Comparison of ENCODE assay signal across 22 cellular contexts in the genomic region with DNA sequence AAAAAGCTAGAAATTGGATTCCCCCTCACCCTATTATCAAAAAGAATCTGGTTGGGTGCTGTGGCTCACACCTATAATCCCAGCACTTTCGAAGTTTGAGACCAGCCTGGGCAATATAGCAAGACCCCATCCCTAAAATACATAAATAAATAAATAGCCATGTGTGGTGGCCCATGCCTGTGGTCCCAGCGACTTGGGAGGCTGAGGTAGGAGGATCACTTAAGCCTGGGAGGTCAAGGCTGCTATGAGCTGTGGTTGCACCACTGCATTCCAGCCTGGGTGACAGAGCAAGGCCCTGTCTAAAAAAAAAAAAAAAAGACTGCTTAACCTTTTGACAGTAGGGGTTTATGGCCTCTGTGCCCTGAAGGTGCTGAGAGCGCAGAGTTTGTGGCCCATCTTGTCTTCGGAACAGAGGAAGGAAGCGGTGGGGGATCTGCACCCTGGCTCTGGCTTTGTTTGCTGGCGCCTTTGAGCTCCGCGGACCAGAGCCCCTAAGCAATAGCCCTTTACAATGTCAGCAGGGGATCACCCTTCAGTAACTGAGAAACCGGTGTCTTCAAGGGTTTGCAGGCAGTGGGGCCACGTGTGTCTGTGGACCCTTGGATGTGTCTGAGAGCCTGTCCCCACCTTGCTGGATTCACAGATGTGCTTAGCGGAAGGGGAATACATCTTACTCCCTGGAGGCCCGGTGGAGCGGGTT. TPM values are rescaled to one million over a fixed set of nuclear protein-coding genes. Genes with fewer than 3 reads are reported as not detected.
DNase-seq lines count a peak whose midpoint lies in the region; ATAC-seq and TF ChIP-seq lines count a peak whose summit lies in the region.
"Had no signal": no experiment of that assay in that cellular context is flagged by ENCODE, and none has a peak within 500 bp of the region (broad histone marks: within the 10 kb centered on the region; RNA-seq: fewer than 3 reads in every experiment).

No MANE protein-coding gene starts in this region.

- no peak overlapping the region for H3K9ac ChIP-seq in Loucy (ENCODE audit: low read depth, low read length, poor library complexity, severe bottlenecking)

- peaks cover 12% of the 10 kb centered on the region for H3K4me1 Mint-ChIP-seq in GM23338
- H3K4me1 Mint-ChIP-seq in activated naive CD8-positive, alpha-beta T cell treated with anti-CD3 and anti-CD28 coated beads, Interleukin-2, amount 10 ng/mL, durations not matched to agents 7 days and 5 days, result peaks cover 17% of the 10 kb centered on the region
- H3K4me1 Mint-ChIP-seq in stimulated activated naive CD8-positive, alpha-beta T cell treated with anti-CD3 and anti-CD28 coated beads, Interleukin-15, Interleukin-2, amounts not matched to agents 100 ng/mL and 50 ng/mL, for 24 hours (ENCODE audit: low read depth), result peaks cover 12% of the 10 kb centered on the region
- peaks cover 6% of the 10 kb centered on the region for H3K4me1 Mint-ChIP-seq in activated T-helper 1 cell treated with anti-CD3 and anti-CD28 coated beads, Interleukin-12 subunit alpha, Interleukin-12 subunit beta, Interleukin-2, Interleukin-4 antibody, amounts not matched to agents 30 ng/mL and 10 ng/mL and 1 ng/mL, durations not matched to agents 14 hours and 24 hours and 36 hours (ENCODE audit: low read depth)
- H3K4me1 Mint-ChIP-seq: activated CD4-positive, alpha-beta T cell treated with anti-CD3 and anti-CD28 coated beads for 36 hours had no signal

- no peaks in the 10 kb centered on the region for H3K9me3 ChIP-seq in Loucy (ENCODE audit: insufficient read depth, low read depth, low read length)
- no peaks in the 10 kb centered on the region for H3K9me3 ChIP-seq in effector memory CD4-positive, alpha-beta T cell (ENCODE audit: control insufficient read depth, low read length)
- H3K9me3 ChIP-seq: lower lobe of right lung, MG63, mucosa of descending colon, suprapubic skin had no signal

- ATAC-seq in GM23338 (peak; percentile 16; the same call in 2 of the 3 replicates), HG03045 (IDR thresholded peaks at IDR 0.05; ENCODE audit: unreplicated experiment) (no peak)
- peak; percentile 80 for ATAC-seq in activated naive CD8-positive, alpha-beta T cell treated with anti-CD3 and anti-CD28 coated beads, Interleukin-2, amount 10 ng/mL, durations not matched to agents 7 days and 5 days (ENCODE audit: low read depth)

- POLR2A ChIA-PET in activated naive CD8-positive, alpha-beta T cell treated with anti-CD3 and anti-CD28 coated beads, Interleukin-2, amount 10 ng/mL, durations not matched to agents 7 days and 5 days (lab: Charles Lee), result interaction anchor here (0.7 to 2.9 kb wide), 20 partner anchors 15 to 145 kb away, joined by 3 to 32 read pairs (median 8); partner anchors contain the start of genes CA6 and ENO1

- H3K36me3 Mint-ChIP-seq in GM23338 (ENCODE audit: low read depth), result no peaks in the 10 kb centered on the region
- H3K36me3 Mint-ChIP-seq in activated naive CD8-positive, alpha-beta T cell treated with anti-CD3 and anti-CD28 coated beads, Interleukin-2, amount 10 ng/mL, durations not matched to agents 7 days and 5 days, result no peaks in the 10 kb centered on the region
- no peaks in the 10 kb centered on the region for H3K36me3 Mint-ChIP-seq in stimulated activated naive CD8-positive, alpha-beta T cell treated with anti-CD3 and anti-CD28 coated beads, Interleukin-15, Interleukin-2, amounts not matched to agents 100 ng/mL and 50 ng/mL, for 24 hours (ENCODE audit: low read depth)
- no peaks in the 10 kb centered on the region for H3K36me3 Mint-ChIP-seq in activated T-helper 1 cell treated with anti-CD3 and anti-CD28 coated beads, Interleukin-12 subunit alpha, Interleukin-12 subunit beta, Interleukin-2, Interleukin-4 antibody, amounts not matched to agents 30 ng/mL and 10 ng/mL and 1 ng/mL, durations not matched to agents 14 hours and 24 hours and 36 hours (ENCODE audit: low read depth)

- H3K4me3 Mint-ChIP-seq in GM23338, result no peak overlapping the region
- peak overlapping the region; percentile 77 for H3K4me3 Mint-ChIP-seq in activated naive CD8-positive, alpha-beta T cell treated with anti-CD3 and anti-CD28 coated beads, Interleukin-2, amount 10 ng/mL, durations not matched to agents 7 days and 5 days
- H3K4me3 Mint-ChIP-seq in stimulated activated naive CD8-positive, alpha-beta T cell treated with anti-CD3 and anti-CD28 coated beads, Interleukin-15, Interleukin-2, amounts not matched to agents 100 ng/mL and 50 ng/mL, for 24 hours, result peak overlapping the region; percentile 48
- H3K4me3 Mint-ChIP-seq in activated T-helper 1 cell treated with anti-CD3 and anti-CD28 coated beads, Interleukin-12 subunit alpha, Interleukin-12 subunit beta, Interleukin-2, Interleukin-4 antibody, amounts not matched to agents 30 ng/mL and 10 ng/mL and 1 ng/mL, durations not matched to agents 14 hours and 24 hours and 36 hours, result no peak overlapping the region
- H3K4me3 Mint-ChIP-seq: activated CD4-positive, alpha-beta T cell treated with anti-CD3 and anti-CD28 coated beads for 36 hours; neural crest cell had no signal

- H3K27me3 ChIP-seq in GM23338 (ENCODE audit: insufficient read depth) (no peaks in the 10 kb centered on the region; the same call in 1 of the 2 replicates), Loucy (ENCODE audit: insufficient read depth, low read length, poor library complexity, severe bottlenecking) (no peaks in the 10 kb centered on the region)
- no peaks in the 10 kb centered on the region for H3K27me3 ChIP-seq in effector memory CD4-positive, alpha-beta T cell (replicated peaks; ENCODE audit: control insufficient read depth, insufficient read depth, low read length, poor library complexity, severe bottlenecking)
- H3K27me3 ChIP-seq: cardiac muscle cell, MG63, suprapubic skin had no signal

- no peaks in the 10 kb centered on the region for H3K9me2 ChIP-seq in GM23338 (ENCODE audit: insufficient read depth)
- no peaks in the 10 kb centered on the region for H3K9me2 ChIP-seq in Loucy (replicated peaks; ENCODE audit: low read depth, low read length)

- DNase-seq in GM23338 (ENCODE audit: low spot score), result no peak
- DNase-seq in activated naive CD8-positive, alpha-beta T cell treated with anti-CD3 and anti-CD28 coated beads, Interleukin-2, amount 10 ng/mL, durations not matched to agents 7 days and 5 days, result peak; percentile 53
- no peak for DNase-seq in effector memory CD4-positive, alpha-beta T cell
- DNase-seq in activated T-helper 1 cell treated with anti-CD3 and anti-CD28 coated beads, Interleukin-12 subunit alpha, Interleukin-12 subunit beta, Interleukin-2, Interleukin-4 antibody, amounts not matched to agents 30 ng/mL and 10 ng/mL and 1 ng/mL, durations not matched to agents 14 hours and 24 hours and 36 hours (ENCODE audit: low spot score), result no peak
- DNase-seq: NCI-H1436 treated with DMSO at 0.1 percent for 48 hours, NCI-H2171, NCI-H526 treated with DMSO at 0.1 percent for 48 hours had no signal

- intact Hi-C loops in activated T-helper 1 cell treated with anti-CD3 and anti-CD28 coated beads, Interleukin-12 subunit alpha, Interleukin-12 subunit beta, Interleukin-2, Interleukin-4 antibody, amounts not matched to agents 30 ng/mL and 10 ng/mL and 1 ng/mL, durations not matched to agents 14 hours and 24 hours and 36 hours (cut with micrococcal nuclease), result no loop called here

- H3K9me3 Mint-ChIP-seq in GM23338, result no peaks in the 10 kb centered on the region; the same call in 2 of the 3 replicates
- no peaks in the 10 kb centered on the region for H3K9me3 Mint-ChIP-seq in activated naive CD8-positive, alpha-beta T cell treated with anti-CD3 and anti-CD28 coated beads, Interleukin-2, amount 10 ng/mL, durations not matched to agents 7 days and 5 days
- H3K9me3 Mint-ChIP-seq in stimulated activated naive CD8-positive, alpha-beta T cell treated with anti-CD3 and anti-CD28 coated beads, Interleukin-15, Interleukin-2, amounts not matched to agents 100 ng/mL and 50 ng/mL, for 24 hours, result no peaks in the 10 kb centered on the region
- no peaks in the 10 kb centered on the region for H3K9me3 Mint-ChIP-seq in activated T-helper 1 cell treated with anti-CD3 and anti-CD28 coated beads, Interleukin-12 subunit alpha, Interleukin-12 subunit beta, Interleukin-2, Interleukin-4 antibody, amounts not matched to agents 30 ng/mL and 10 ng/mL and 1 ng/mL, durations not matched to agents 14 hours and 24 hours and 36 hours
- H3K9me3 Mint-ChIP-seq: neural crest cell had no signal

- H3K36me3 ChIP-seq in GM23338 (ENCODE audit: insufficient read depth) (no peaks in the 10 kb centered on the region), Loucy (ENCODE audit: insufficient read depth, low read length) (no peaks in the 10 kb centered on the region)
- H3K36me3 ChIP-seq in effector memory CD4-positive, alpha-beta T cell (ENCODE audit: control insufficient read depth, insufficient read depth, low read length), result no peaks in the 10 kb centered on the region
- H3K36me3 ChIP-seq: cardiac muscle cell, lower lobe of right lung, MG63, suprapubic skin had no signal

- H3F3A ChIP-seq in GM23338 (replicated peaks; ENCODE audit: low read depth) (no peaks in the 10 kb centered on the region), Loucy (ENCODE audit: low read depth) (no peaks in the 10 kb centered on the region)

- H3K27ac ChIP-seq in GM23338 (ENCODE audit: low read depth), result no peak overlapping the region
- no peak overlapping the region for H3K27ac ChIP-seq in effector memory CD4-positive, alpha-beta T cell (ENCODE audit: insufficient read depth, low read length, poor library complexity, severe bottlenecking)
- H3K27ac ChIP-seq: cardiac muscle cell, lower lobe of right lung, RWPE1, suprapubic skin had no signal

- no peak for TF ChIP-seq CTCF in GM23338 (conservative IDR thresholded peaks at IDR 0.05; ENCODE audit: low read depth in 2 of 2)
- TF ChIP-seq CTCF in Loucy (conservative IDR thresholded peaks at IDR 0.05; ENCODE audit: low read length), result no peak

- no peaks in the 10 kb centered on the region for H3K4me1 ChIP-seq in GM23338 (ENCODE audit: insufficient read depth)
- H3K4me1 ChIP-seq in Loucy (ENCODE audit: insufficient read depth, low read length, poor library complexity, severe bottlenecking), result peaks cover 8% of the 10 kb centered on the region
- H3K4me1 ChIP-seq in effector memory CD4-positive, alpha-beta T cell (ENCODE audit: control insufficient read depth, insufficient read depth, low read length, poor library complexity, severe bottlenecking), result no peaks in the 10 kb centered on the region
- H3K4me1 ChIP-seq: suprapubic skin had no signal

- no peak overlapping the region for H3K27ac Mint-ChIP-seq in GM23338
- peak overlapping the region; percentile 81 for H3K27ac Mint-ChIP-seq in activated naive CD8-positive, alpha-beta T cell treated with anti-CD3 and anti-CD28 coated beads, Interleukin-2, amount 10 ng/mL, durations not matched to agents 7 days and 5 days
- no peak overlapping the region for H3K27ac Mint-ChIP-seq in stimulated activated naive CD8-positive, alpha-beta T cell treated with anti-CD3 and anti-CD28 coated beads, Interleukin-15, Interleukin-2, amounts not matched to agents 100 ng/mL and 50 ng/mL, for 24 hours
- no peak overlapping the region for H3K27ac Mint-ChIP-seq in activated T-helper 1 cell treated with anti-CD3 and anti-CD28 coated beads, Interleukin-12 subunit alpha, Interleukin-12 subunit beta, Interleukin-2, Interleukin-4 antibody, amounts not matched to agents 30 ng/mL and 10 ng/mL and 1 ng/mL, durations not matched to agents 14 hours and 24 hours and 36 hours
- H3K27ac Mint-ChIP-seq: activated CD4-positive, alpha-beta T cell treated with anti-CD3 and anti-CD28 coated beads for 36 hours had no signal

- H4K20me1 ChIP-seq in GM23338 (replicated peaks; ENCODE audit: insufficient read depth) (no peaks in the 10 kb centered on the region), Loucy (ENCODE audit: insufficient read depth, low read length, poor library complexity, severe bottlenecking) (no peaks in the 10 kb centered on the region)

- H2AFZ ChIP-seq in GM23338 (peak overlapping the region; percentile 98), Loucy (ENCODE audit: low read length) (peak overlapping the region; percentile 94; the same call in 1 of the 2 replicates)

- H3K4me2 ChIP-seq in GM23338 (no peak overlapping the region), Loucy (ENCODE audit: low read depth, low read length, poor library complexity, severe bottlenecking) (peak overlapping the region; percentile 62)

- no peak overlapping the region for H3K4me3 ChIP-seq in GM23338
- no peak overlapping the region for H3K4me3 ChIP-seq in Loucy (ENCODE audit: low read length, poor library complexity, severe bottlenecking)
- no peak overlapping the region for H3K4me3 ChIP-seq in effector memory CD4-positive, alpha-beta T cell (ENCODE audit: insufficient read depth, low read depth, low read length, poor library complexity, severe bottlenecking)
- H3K4me3 ChIP-seq: cardiac muscle cell, lower lobe of right lung, MG63, mucosa of descending colon, suprapubic skin had no signal

- H3K79me2 ChIP-seq in GM23338 (replicated peaks; ENCODE audit: insufficient read depth), result no peaks in the 10 kb centered on the region
- H3K79me2 ChIP-seq in Loucy (ENCODE audit: insufficient read depth, low read length), result no peaks in the 10 kb centered on the region

- H3K27me3 Mint-ChIP-seq in GM23338 (ENCODE audit: insufficient read depth, low read depth, poor library complexity), result peaks cover 15% of the 10 kb centered on the region
- peaks cover 3% of the 10 kb centered on the region for H3K27me3 Mint-ChIP-seq in activated naive CD8-positive, alpha-beta T cell treated with anti-CD3 and anti-CD28 coated beads, Interleukin-2, amount 10 ng/mL, durations not matched to agents 7 days and 5 days
- no peaks in the 10 kb centered on the region for H3K27me3 Mint-ChIP-seq in stimulated activated naive CD8-positive, alpha-beta T cell treated with anti-CD3 and anti-CD28 coated beads, Interleukin-15, Interleukin-2, amounts not matched to agents 100 ng/mL and 50 ng/mL, for 24 hours
- H3K27me3 Mint-ChIP-seq in activated T-helper 1 cell treated with anti-CD3 and anti-CD28 coated beads, Interleukin-12 subunit alpha, Interleukin-12 subunit beta, Interleukin-2, Interleukin-4 antibody, amounts not matched to agents 30 ng/mL and 10 ng/mL and 1 ng/mL, durations not matched to agents 14 hours and 24 hours and 36 hours (ENCODE audit: insufficient read depth), result peaks cover 7% of the 10 kb centered on the region
- H3K27me3 Mint-ChIP-seq: activated CD4-positive, alpha-beta T cell treated with anti-CD3 and anti-CD28 coated beads for 36 hours had no signal

RNA-seq across cellular contexts. Expression of gene SLC2A7, which starts 22.0 kb away (rescaled TPM):
- total RNA-seq in GM23338 (2014; rRNA removed; shearing (Covaris generic)), result not detected in 2 replicates
- not detected in 2 replicates for polyA plus RNA-seq in GM23338 (2016; fragmentation: Nextera tagmentation; extraction: Ambion mirVana)
- total RNA-seq in activated naive CD8-positive, alpha-beta T cell treated with anti-CD3 and anti-CD28 coated beads, Interleukin-2, amount 10 ng/mL, durations not matched to agents 7 days and 5 days, result under 1 TPM in 1 of 2 experiments, not detected in 1; 0.19 TPM
- not detected in 2 replicates for total RNA-seq in activated T-helper 1 cell treated with anti-CD3 and anti-CD28 coated beads, Interleukin-12 subunit alpha, Interleukin-12 subunit beta, Interleukin-2, Interleukin-4 antibody, amounts not matched to agents 30 ng/mL and 10 ng/mL and 1 ng/mL, durations not matched to agents 14 hours and 24 hours and 36 hours
- total RNA-seq: activated CD4-positive, alpha-beta T cell treated with anti-CD3 and anti-CD28 coated beads for 36 hours; cardiac muscle cell; fibroblast of lung; glomerular endothelial cell; kidney; lower lobe of right lung; mucosa of descending colon; neural crest cell; posterior vena cava; suprapubic skin had no signal
- polyA plus RNA-seq: cardiac muscle cell, fibroblast of lung had no signal

RNA-seq across cellular contexts. Expression of gene CA6, which starts 58.5 kb away (rescaled TPM):
- total RNA-seq in GM23338 (2014; rRNA removed; shearing (Covaris generic)), result not detected in 2 replicates
- polyA plus RNA-seq in GM23338 (2016; fragmentation: Nextera tagmentation; extraction: Ambion mirVana), result not detected in 2 replicates
- 10 to 100 TPM; 37.3 to 41.8 TPM for total RNA-seq in activated naive CD8-positive, alpha-beta T cell treated with anti-CD3 and anti-CD28 coated beads, Interleukin-2, amount 10 ng/mL, durations not matched to agents 7 days and 5 days
- 2.2 and 2.6 TPM in 2 replicates for total RNA-seq in activated T-helper 1 cell treated with anti-CD3 and anti-CD28 coated beads, Interleukin-12 subunit alpha, Interleukin-12 subunit beta, Interleukin-2, Interleukin-4 antibody, amounts not matched to agents 30 ng/mL and 10 ng/mL and 1 ng/mL, durations not matched to agents 14 hours and 24 hours and 36 hours
- total RNA-seq: cardiac muscle cell, fibroblast of lung, glomerular endothelial cell, kidney, lower lobe of right lung, mucosa of descending colon, neural crest cell, posterior vena cava had no signal
- polyA plus RNA-seq: cardiac muscle cell, fibroblast of lung had no signal

Comparison
In these comparisons a context has a peak if more than half of its experiments do, and no peak if none do; other contexts are left out.
1. H3K4me3 Mint-ChIP-seq: peak in activated naive CD8-positive, alpha-beta T cell treated with anti-CD3 and anti-CD28 coated beads, Interleukin-2, amount 10 ng/mL, durations not matched to agents 7 days and 5 days (single experiment) and stimulated activated naive CD8-positive, alpha-beta T cell treated with anti-CD3 and anti-CD28 coated beads, Interleukin-15, Interleukin-2, amounts not matched to agents 100 ng/mL and 50 ng/mL, for 24 hours (single experiment); none in GM23338 (single experiment) and activated T-helper 1 cell treated with anti-CD3 and anti-CD28 coated beads, Interleukin-12 subunit alpha, Interleukin-12 subunit beta, Interleukin-2, Interleukin-4 antibody, amounts not matched to agents 30 ng/mL and 10 ng/mL and 1 ng/mL, durations not matched to agents 14 hours and 24 hours and 36 hours (single experiment).
2. RNA of gene CA6, which starts 58.5 kb away (total RNA-seq): 37.3 to 41.8 TPM in activated naive CD8-positive, alpha-beta T cell treated with anti-CD3 and anti-CD28 coated beads, Interleukin-2, amount 10 ng/mL, durations not matched to agents 7 days and 5 days; 2.2 to 2.6 TPM in activated T-helper 1 cell treated with anti-CD3 and anti-CD28 coated beads, Interleukin-12 subunit alpha, Interleukin-12 subunit beta, Interleukin-2, Interleukin-4 antibody, amounts not matched to agents 30 ng/mL and 10 ng/mL and 1 ng/mL, durations not matched to agents 14 hours and 24 hours and 36 hours and not detected in GM23338; every median in the first group is over 10 times any median in the second.